Comparison of ENCODE assay signal across 19 cellular contexts in the genomic region with DNA sequence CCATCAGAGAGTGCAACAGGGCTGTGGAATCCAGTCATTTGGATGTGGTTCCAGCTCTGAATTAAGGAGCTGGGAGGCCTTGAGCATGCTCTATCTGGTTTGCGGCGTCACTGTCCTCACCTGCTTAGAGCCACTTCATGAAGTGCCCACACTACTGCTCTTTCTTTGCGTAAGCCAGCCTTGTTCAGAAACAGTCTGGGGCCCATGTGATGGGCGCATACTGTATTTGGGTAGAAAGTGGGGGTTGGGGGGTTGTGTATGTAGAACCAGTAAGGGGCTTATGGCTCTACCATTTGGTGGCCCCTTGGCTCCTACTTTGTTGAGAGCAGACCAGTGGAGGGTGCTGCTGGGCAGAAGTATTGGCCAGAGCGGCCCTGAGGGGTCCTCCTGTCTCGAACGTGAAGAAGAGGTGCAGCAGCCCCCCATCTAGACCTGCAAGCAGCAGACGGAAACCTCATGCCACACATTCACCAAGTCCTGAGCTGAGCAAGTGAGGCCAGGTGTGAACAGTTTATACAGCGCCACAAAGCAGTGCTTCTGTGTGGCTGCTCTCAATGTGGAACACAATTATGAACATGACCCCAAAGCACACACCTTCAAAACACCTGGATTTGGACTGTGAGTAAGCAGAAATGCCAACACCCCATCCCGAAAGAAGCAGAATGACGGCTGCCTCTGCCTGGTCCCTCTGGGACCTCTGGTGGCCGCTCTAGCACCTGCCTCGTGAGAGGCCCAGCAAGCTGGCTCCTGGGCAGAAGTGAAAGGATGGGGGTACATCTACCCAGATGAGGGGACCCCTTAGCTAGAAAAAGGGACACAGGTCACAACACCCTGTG. TPM values are rescaled to one million over a fixed set of nuclear protein-coding genes. Genes with fewer than 3 reads are reported as not detected.
DNase-seq lines count a peak whose midpoint lies in the region; ATAC-seq, FAIRE-seq and TF ChIP-seq lines count a peak whose summit lies in the region.
"Had no signal": no experiment of that assay in that cellular context is flagged by ENCODE, and none has a peak within 500 bp of the region (broad histone marks: within the 10 kb centered on the region; RNA-seq: fewer than 3 reads in every experiment).

No MANE protein-coding gene starts in this region.

- H3K4me1 ChIP-seq in left ventricle myocardium inferior (peaks cover 25% of the 10 kb centered on the region), heart right ventricle (peaks cover 0 to 22% (median 11%) of the 10 kb centered on the region in 9 donors), vagina (no peaks in the 10 kb centered on the region)
- H3K4me1 ChIP-seq: adrenal gland, SJCRH30, upper lobe of left lung had no signal

- DNase-seq in left ventricle myocardium inferior = no peak
- DNase-seq in heart right ventricle = no peak
- DNase-seq in NAMALWA (ENCODE audit: low spot score) = peak; percentile 23
- DNase-seq in bronchial epithelial cell (ENCODE audit: low read depth) = no peak
- peak; percentile 82 to 84 for DNase-seq in vagina (ENCODE audit: extremely low spot score in 2 of 2)
- DNase-seq in D341Med (ENCODE audit: low spot score) = no peak
- DNase-seq: activated CD4-positive, alpha-beta T cell treated with anti-CD3 and anti-CD28 coated beads for 36 hours; activated effector memory CD4-positive, alpha-beta T cell treated with Interleukin-2 at 50 U/mL for 16 hours; kidney; NCI-H446 treated with DMSO at 0.1 percent for 48 hours; retina; SJCRH30; stimulated activated naive CD8-positive, alpha-beta T cell treated with anti-CD3 and anti-CD28 coated beads, Interleukin-15, Interleukin-2, amounts not matched to agents 100 U/mL and 50 U/mL, for 24 hours; upper lobe of left lung had no signal

- peak; percentile 93 for FAIRE-seq in bronchial epithelial cell (lab: Jason Lieb, UNC)
- FAIRE-seq: GM12892, kidney had no signal

- H3K27ac ChIP-seq in left ventricle myocardium inferior (replicated peaks) = no peak overlapping the region
- H3K27ac ChIP-seq in heart right ventricle = no peak overlapping the region
- no peak overlapping the region for H3K27ac ChIP-seq in vagina
- H3K27ac ChIP-seq: adrenal gland, SJCRH30, upper lobe of left lung had no signal

- peak; percentile 11 for TF ChIP-seq CTCF in left ventricle myocardium inferior (IDR thresholded peaks at IDR 0.05; ENCODE audit: borderline replicate concordance)
- TF ChIP-seq CTCF in heart right ventricle (IDR thresholded peaks at IDR 0.05) = no peak
- peak; percentile 16 for TF ChIP-seq CTCF in bronchial epithelial cell (IDR thresholded peaks at IDR 0.05; ENCODE audit: insufficient read depth, low read length, severe bottlenecking)
- no peak for TF ChIP-seq CTCF in vagina (IDR thresholded peaks at IDR 0.05)

- H3K4me3 ChIP-seq in left ventricle myocardium inferior = no peak overlapping the region
- H3K4me3 ChIP-seq in heart right ventricle = no peak overlapping the region
- H3K4me3 ChIP-seq in bronchial epithelial cell (ENCODE audit: low read depth, low read length) = no peak overlapping the region
- H3K4me3 ChIP-seq in vagina = no peak overlapping the region
- H3K4me3 ChIP-seq: adrenal gland, SJCRH30, upper lobe of left lung had no signal

- 77 to 82% methylated on average over 13 of the region's 13 CpGs for WGBS in heart right ventricle, 2 donors

- intact Hi-C loops in left ventricle myocardium inferior (cut with micrococcal nuclease) (no loop called here), heart right ventricle (cut with DNase I) (no loop called here), vagina (cut with DNase I) (no loop called here)

- H3K9me3 ChIP-seq in left ventricle myocardium inferior (replicated peaks) (no peaks in the 10 kb centered on the region), heart right ventricle (no peaks in the 10 kb centered on the region), vagina (no peaks in the 10 kb centered on the region)
- H3K9me3 ChIP-seq: adrenal gland, SJCRH30, upper lobe of left lung had no signal

- ATAC-seq in heart right ventricle (no peak), GM18907 (IDR thresholded peaks at IDR 0.05; ENCODE audit: unreplicated experiment) (no peak), HG03196 (IDR thresholded peaks at IDR 0.05; ENCODE audit: unreplicated experiment) (no peak)
- ATAC-seq: activated CD4-positive, alpha-beta T cell treated with anti-CD3 and anti-CD28 coated beads for 36 hours; activated CD8-positive, alpha-beta memory T cell treated with anti-CD3 and anti-CD28 coated beads, Interleukin-2, amount 10 ng/mL, durations not matched to agents 7 days and 5 days; stimulated activated naive CD8-positive, alpha-beta T cell treated with anti-CD3 and anti-CD28 coated beads, Interleukin-15, Interleukin-2, amounts not matched to agents 100 U/mL and 50 U/mL, for 24 hours had no signal

- no peak for TF ChIP-seq POLR2A in vagina (IDR thresholded peaks at IDR 0.05)

- H3K36me3 ChIP-seq in left ventricle myocardium inferior (peaks cover 31% of the 10 kb centered on the region), heart right ventricle (peaks cover 0 to 40% (median 0%) of the 10 kb centered on the region in 9 donors), bronchial epithelial cell (ENCODE audit: control insufficient read depth, insufficient read depth, low read length) (no peaks in the 10 kb centered on the region), vagina (no peaks in the 10 kb centered on the region)
- H3K36me3 ChIP-seq: adrenal gland, SJCRH30, upper lobe of left lung had no signal

- H3K27me3 ChIP-seq in left ventricle myocardium inferior (ENCODE audit: low read depth) (no peaks in the 10 kb centered on the region), heart right ventricle (no peaks in the 10 kb centered on the region), bronchial epithelial cell (ENCODE audit: control insufficient read depth, insufficient read depth, low read length) (no peaks in the 10 kb centered on the region), vagina (no peaks in the 10 kb centered on the region)
- H3K27me3 ChIP-seq: adrenal gland, SJCRH30, upper lobe of left lung had no signal

RNA-seq across cellular contexts. Expression of a gene that starts 26.6 kb away (rescaled TPM):
- total RNA-seq in left ventricle myocardium inferior (26.0 TPM), heart right ventricle (10 to 100 TPM; 24.0 to 42.1 (median 27.0) TPM), bronchial epithelial cell (81.7 and 111 TPM in 2 replicates), vagina (7.6 TPM)
- polyA plus RNA-seq in heart right ventricle = 10 to 100 TPM; 12.1 to 46.2 TPM

Comparison
In these comparisons a context has a peak if more than half of its experiments do, and no peak if none do; other contexts are left out.
1. CTCF ChIP-seq: peak in left ventricle myocardium inferior (single experiment) and bronchial epithelial cell (single experiment); none in heart right ventricle (0 of 9) and vagina (0 of 3).
2. DNase-seq: peak in NAMALWA (single experiment) and vagina (2 of 2); none in left ventricle myocardium inferior (single experiment), heart right ventricle (0 of 2), bronchial epithelial cell (single experiment) and D341Med (single experiment).